ENCODE assay signal across 8 cellular contexts in the genomic region with DNA sequence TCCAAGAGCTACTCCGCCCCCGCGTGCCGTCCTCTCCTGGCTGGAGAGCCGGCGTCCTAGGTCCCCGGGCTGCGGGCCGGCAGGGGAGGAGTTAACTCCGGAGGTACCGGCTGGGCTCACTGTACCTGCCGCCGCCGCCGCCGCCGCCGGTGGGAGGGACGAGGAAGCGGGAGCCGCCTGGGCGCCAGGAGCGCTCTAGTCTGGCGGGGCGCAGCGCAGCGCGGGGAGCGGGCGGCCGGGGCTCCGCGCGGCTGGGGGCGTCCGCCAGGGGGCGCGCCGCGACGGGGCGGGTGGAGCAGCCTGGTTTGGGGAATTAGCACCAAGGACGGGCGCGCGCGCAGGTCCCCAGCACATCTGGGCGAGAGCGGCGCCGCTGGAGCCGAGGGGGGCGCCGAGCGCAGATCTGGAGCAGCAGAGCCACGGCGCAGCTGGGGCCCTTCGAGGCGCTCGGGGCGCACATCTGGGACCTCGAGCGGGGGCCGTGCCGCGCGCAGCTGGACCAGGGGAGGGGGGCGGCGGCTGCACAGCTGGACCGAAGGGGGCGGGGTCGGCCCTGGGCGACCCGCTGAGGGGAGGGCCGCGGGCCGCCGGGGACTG. TPM values are rescaled to one million over a fixed set of nuclear protein-coding genes. Genes with fewer than 3 reads are reported as not detected.
A peak's percentile ranks its signal among the peaks of the same experiment; 100 is the strongest.
DNase-seq lines count a peak whose midpoint lies in the region; ATAC-seq and TF ChIP-seq lines count a peak whose summit lies in the region.

Gene NXPH3 (plus strand): TSS at position 348 of the 597 bp plus-strand sequence. CDS start 349 bp downstream, outside the sequence.

- no peaks in the 10 kb centered on the region for H3K36me3 Mint-ChIP-seq in T-helper 1 cell treated with Interleukin-12 subunit alpha and Interleukin-12 subunit beta and Interleukin-4 antibody, amounts not matched to agents 30 μg/mL and 1 μg/mL, for 36 hours (ENCODE audit: low read depth)

- H3K4me1 ChIP-seq in smooth muscle cell (ENCODE audit: low read depth): no peaks in the 10 kb centered on the region

- H4K20me1 ChIP-seq in smooth muscle cell (ENCODE audit: low read depth): no peaks in the 10 kb centered on the region

- H3K27me3 ChIP-seq in smooth muscle cell (ENCODE audit: low read depth): peaks cover 2% of the 10 kb centered on the region

- peaks cover 73% of the 10 kb centered on the region for H3K27me3 Mint-ChIP-seq in T-helper 1 cell treated with Interleukin-12 subunit alpha and Interleukin-12 subunit beta and Interleukin-4 antibody, amounts not matched to agents 30 μg/mL and 1 μg/mL, for 36 hours (ENCODE audit: low read depth)

- no peak within 1 kb of the TSS for H2AFZ ChIP-seq in smooth muscle cell (ENCODE audit: low read depth)

- no peaks in the 10 kb centered on the region for H3K79me2 ChIP-seq in smooth muscle cell (ENCODE audit: low read depth)

- H3K4me3 ChIP-seq in astrocyte of the cerebellum (ENCODE audit: low read depth, low read length): peak within 1 kb of the TSS; percentile 48
- peak within 1 kb of the TSS; percentile 85 for H3K4me3 ChIP-seq in iPS-11a (ENCODE audit: low read depth, low read length)
- H3K4me3 ChIP-seq in smooth muscle cell: peak within 1 kb of the TSS; percentile 63

- DNase-seq in COLO668 (lab: John Stamatoyannopoulos, UW; ENCODE audit: unreplicated experiment) (peak; percentile 48), HT-29 (ENCODE audit: low spot score) (peak; percentile 16), astrocyte of the cerebellum (ENCODE audit: low read depth) (no peak), smooth muscle cell (lab: John Stamatoyannopoulos, UW; ENCODE audit: unreplicated experiment) (no peak), NCI-H187 treated with DMSO at 0.1 percent for 48 hours (lab: John Stamatoyannopoulos, UW) (no peak)

- in situ Hi-C loops in astrocyte of the cerebellum (cut with HindIII; ENCODE audit: low sequenced_read_pairs): no loop called here

- H3K4me2 ChIP-seq in smooth muscle cell: peak within 1 kb of the TSS; percentile 91

- WGBS in smooth muscle cell (ENCODE audit: low lambda C conversion rate): 2% methylated on average over 12 of the region's 78 CpGs

- no peak within 1 kb of the TSS for H3K27ac Mint-ChIP-seq in T-helper 1 cell treated with Interleukin-12 subunit alpha and Interleukin-12 subunit beta and Interleukin-4 antibody, amounts not matched to agents 30 μg/mL and 1 μg/mL, for 36 hours

- TF ChIP-seq CTCF in astrocyte of the cerebellum (IDR thresholded peaks at IDR 0.05; ENCODE audit: low read depth, low read length, missing control alignments): peak; percentile 9
- peak; percentile 49 for TF ChIP-seq CTCF in smooth muscle cell (IDR thresholded peaks at IDR 0.05; ENCODE audit: borderline replicate concordance, insufficient read depth, poor library complexity, severe bottlenecking)

- H3K4me1 Mint-ChIP-seq in T-helper 1 cell treated with Interleukin-12 subunit alpha and Interleukin-12 subunit beta and Interleukin-4 antibody, amounts not matched to agents 30 μg/mL and 1 μg/mL, for 36 hours (ENCODE audit: low read depth): peaks cover 12% of the 10 kb centered on the region

- peak within 1 kb of the TSS; percentile 63 for H3K4me3 Mint-ChIP-seq in T-helper 1 cell treated with Interleukin-12 subunit alpha and Interleukin-12 subunit beta and Interleukin-4 antibody, amounts not matched to agents 30 μg/mL and 1 μg/mL, for 36 hours

- no peaks in the 10 kb centered on the region for H3K9me3 ChIP-seq in smooth muscle cell (replicated peaks; ENCODE audit: low read depth)

- H3K36me3 ChIP-seq in smooth muscle cell (ENCODE audit: low read depth): no peaks in the 10 kb centered on the region

- no peaks in the 10 kb centered on the region for H3F3A ChIP-seq in smooth muscle cell (ENCODE audit: low read depth)

- peak within 1 kb of the TSS; percentile 13 for H3K9ac ChIP-seq in smooth muscle cell (ENCODE audit: low read depth)

- no peak for ATAC-seq in HG03439 (IDR thresholded peaks at IDR 0.05; ENCODE audit: unreplicated experiment)

- H3K27ac ChIP-seq in smooth muscle cell (ENCODE audit: low read depth): no peak within 1 kb of the TSS

- no peaks in the 10 kb centered on the region for H3K9me3 Mint-ChIP-seq in T-helper 1 cell treated with Interleukin-12 subunit alpha and Interleukin-12 subunit beta and Interleukin-4 antibody, amounts not matched to agents 30 μg/mL and 1 μg/mL, for 36 hours

RNA-seq across cellular contexts. Expression of gene NXPH3, which starts in this region (rescaled TPM):
- not detected in 2 replicates for total RNA-seq in HT-29 (2014; rRNA removed; shearing (Covaris generic))
- total RNA-seq in smooth muscle cell: 1.8 and 3.6 TPM in 2 replicates
- polyA plus RNA-seq in smooth muscle cell: 1.3 and 1.5 TPM in 2 replicates

Comparison
In these comparisons a context has a peak if more than half of its experiments do, and no peak if none do; other contexts are left out.
1. Peak in DNase-seq in HT-29; RNA of the gene not detected or under 1 TPM.